ENCODE assay signal across 8 cellular contexts in the genomic region with DNA sequence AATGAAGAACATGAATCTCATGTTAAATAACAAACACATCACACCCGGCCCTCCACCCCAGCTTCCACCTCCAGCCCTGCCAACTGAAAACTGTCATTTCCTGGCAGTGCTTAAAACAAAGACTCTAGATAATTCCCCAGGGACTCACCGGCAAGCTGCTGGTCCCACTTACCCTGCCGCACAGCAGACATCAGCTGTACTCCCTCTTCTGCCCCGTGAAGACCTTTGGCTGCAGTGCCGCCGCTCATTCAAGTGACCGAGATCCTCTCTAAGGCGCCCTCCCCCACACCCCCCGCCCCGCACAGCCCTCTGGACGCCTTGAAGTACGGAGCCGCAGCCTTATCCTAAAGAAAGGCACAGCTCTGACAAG. TPM values are rescaled to one million over a fixed set of nuclear protein-coding genes. Genes with fewer than 3 reads are reported as not detected.
DNase-seq lines count a peak whose midpoint lies in the region; ATAC-seq and TF ChIP-seq lines count a peak whose summit lies in the region.

No MANE protein-coding gene starts in this region.

- no peaks in the 10 kb centered on the region; the same call in 1 of the 2 replicates for H3K36me3 ChIP-seq in GM06990 (ENCODE audit: control insufficient read depth, insufficient read depth, low read length)
- peaks cover 0 to 17% (median 2%) of the 10 kb centered on the region in 9 donors for H3K36me3 ChIP-seq in heart right ventricle
- no peaks in the 10 kb centered on the region for H3K36me3 ChIP-seq in trophoblast cell (ENCODE audit: control insufficient read depth in 1 of 2, insufficient read depth in 2 of 2, low read length in 2 of 2)

- no peak for TF ChIP-seq CTCF in GM06990 (IDR thresholded peaks at IDR 0.05; ENCODE audit: insufficient read depth, low read length, poor library complexity, severe bottlenecking)
- no peak for TF ChIP-seq CTCF in heart right ventricle (IDR thresholded peaks at IDR 0.05)

- peaks cover 75% of the 10 kb centered on the region for H3K4me1 Mint-ChIP-seq in activated naive CD8-positive, alpha-beta T cell treated with anti-CD3 and anti-CD28 coated beads, Interleukin-2, amount 50 U/mL, for 24 hours

- H3K9ac ChIP-seq in trophoblast cell (ENCODE audit: low read length): peak overlapping the region; percentile 70

- no peak overlapping the region for H3K23ac ChIP-seq in trophoblast cell (ENCODE audit: low read length)

- ATAC-seq in HG02938 (IDR thresholded peaks at IDR 0.05; ENCODE audit: unreplicated experiment) (peak; percentile 21), heart right ventricle (peak; percentile 63 to 86 (median 72))
- no peak for ATAC-seq in activated naive CD8-positive, alpha-beta T cell treated with anti-CD3 and anti-CD28 coated beads, Interleukin-2, amount 50 U/mL, for 24 hours

- H2BK12ac ChIP-seq in trophoblast cell (ENCODE audit: low read length): no peak overlapping the region

- no peaks in the 10 kb centered on the region for H3K27me3 ChIP-seq in GM06990 (replicated peaks; ENCODE audit: control insufficient read depth, insufficient read depth, low read length)
- no peaks in the 10 kb centered on the region for H3K27me3 ChIP-seq in heart right ventricle
- H3K27me3 ChIP-seq in trophoblast cell (ENCODE audit: insufficient read depth, low read length): no peaks in the 10 kb centered on the region

- peak overlapping the region; percentile 81 for H3K4me2 ChIP-seq in trophoblast cell (ENCODE audit: low read length)

- peaks cover 2% of the 10 kb centered on the region for H3K79me2 ChIP-seq in trophoblast cell (ENCODE audit: control insufficient read depth, insufficient read depth, low read length, poor library complexity)

- peak overlapping the region; percentile 8 for H2AFZ ChIP-seq in trophoblast cell (ENCODE audit: insufficient read depth, low read length, poor library complexity)

- intact Hi-C loops in heart right ventricle (cut with DNase I): loop anchor here in 1 of 10 donors (2.0 kb wide), 1 partner anchor 13 kb away; no protein-coding TSS in a partner anchor

- H3K18ac ChIP-seq in trophoblast cell (ENCODE audit: low read length): no peak overlapping the region

- H3K4me1 ChIP-seq in heart right ventricle: peaks cover 19 to 77% (median 68%) of the 10 kb centered on the region in 9 donors
- H3K4me1 ChIP-seq in trophoblast cell (ENCODE audit: control insufficient read depth in 1 of 2, insufficient read depth in 2 of 2, low read length in 2 of 2): peaks cover 21 to 33% of the 10 kb centered on the region in 2 experiments

- no peak overlapping the region for H2AK5ac ChIP-seq in trophoblast cell (ENCODE audit: low read length)

- no peak overlapping the region for H4K91ac ChIP-seq in trophoblast cell (ENCODE audit: low read depth, low read length)

- peak overlapping the region; percentile 90 for H3K4me3 Mint-ChIP-seq in activated naive CD8-positive, alpha-beta T cell treated with anti-CD3 and anti-CD28 coated beads, Interleukin-2, amount 50 U/mL, for 24 hours

- H3K4me3 ChIP-seq in GM06990 (replicated peaks; ENCODE audit: low read depth, low read length) (peak overlapping the region; percentile 94), heart right ventricle (peak overlapping the region; percentile 48 to 90 (median 75)), trophoblast cell (ENCODE audit: low read depth, low read length) (peak overlapping the region; percentile 80)

- DNase-seq in A172 (ENCODE audit: low spot score) (peak; percentile 51), GM06990 (ENCODE audit: extremely low read depth, insufficient read length) (peak; percentile 48), NCI-H524 (lab: John Stamatoyannopoulos, UW) (peak; percentile 76 to 90), heart right ventricle (peak; percentile 67 to 77), trophoblast cell (peak; percentile 49 to 53), OCI-M2 (lab: John Stamatoyannopoulos, UW; ENCODE audit: unreplicated experiment) (no peak)
- DNase-seq in activated naive CD8-positive, alpha-beta T cell treated with anti-CD3 and anti-CD28 coated beads, Interleukin-2, amount 50 U/mL, for 24 hours: peak; percentile 40

- no peak overlapping the region for H4K12ac ChIP-seq in trophoblast cell (ENCODE audit: low read depth, low read length)

- H3K9me3 ChIP-seq in heart right ventricle (no peaks in the 10 kb centered on the region), trophoblast cell (ENCODE audit: insufficient read depth, low read depth, low read length) (no peaks in the 10 kb centered on the region)

- WGBS in heart right ventricle, 2 donors: 0% methylated on average over 13 of the region's 13 CpGs
- WGBS in trophoblast cell (ENCODE audit: extremely low coverage, insufficient coverage, insufficient read length): no CpG with 5 or more reads among the region's 13 CpGs

- no peak overlapping the region for H2BK5ac ChIP-seq in trophoblast cell (ENCODE audit: low read depth, low read length, poor library complexity)

- H2BK120ac ChIP-seq in trophoblast cell (ENCODE audit: insufficient read depth, low read length, poor library complexity): no peak overlapping the region

- H3K9me3 Mint-ChIP-seq in activated naive CD8-positive, alpha-beta T cell treated with anti-CD3 and anti-CD28 coated beads, Interleukin-2, amount 50 U/mL, for 24 hours: no peaks in the 10 kb centered on the region

- peak overlapping the region; percentile 1 for H3K4ac ChIP-seq in trophoblast cell (ENCODE audit: low read depth, low read length)

- H4K8ac ChIP-seq in trophoblast cell (ENCODE audit: low read depth, low read length): no peak overlapping the region

- H3K36me3 Mint-ChIP-seq in activated naive CD8-positive, alpha-beta T cell treated with anti-CD3 and anti-CD28 coated beads, Interleukin-2, amount 50 U/mL, for 24 hours (ENCODE audit: low read depth): no peaks in the 10 kb centered on the region

- H3K27ac ChIP-seq in heart right ventricle: peak overlapping the region; percentile 59 to 98 (median 90)
- peak overlapping the region; percentile 46 for H3K27ac ChIP-seq in trophoblast cell (ENCODE audit: low read depth, low read length)

- H3K27me3 Mint-ChIP-seq in activated naive CD8-positive, alpha-beta T cell treated with anti-CD3 and anti-CD28 coated beads, Interleukin-2, amount 50 U/mL, for 24 hours: no peaks in the 10 kb centered on the region

- H3K27ac Mint-ChIP-seq in activated naive CD8-positive, alpha-beta T cell treated with anti-CD3 and anti-CD28 coated beads, Interleukin-2, amount 50 U/mL, for 24 hours: peak overlapping the region; percentile 87

- H3K14ac ChIP-seq in trophoblast cell (ENCODE audit: low read length): peak overlapping the region; percentile 26

- peaks cover 2% of the 10 kb centered on the region for H3K79me1 ChIP-seq in trophoblast cell (ENCODE audit: low read length)

RNA-seq across cellular contexts. Expression of gene GLRX, which starts 0.5 kb away (rescaled TPM):
- 54.3 and 63.6 TPM in 2 replicates for total RNA-seq in A172 (2014; rRNA removed; shearing (Covaris generic))
- 100 to 1,000 TPM in 7 of 10 donors, 10 to 100 TPM in 3; 68.7 to 156 (median 111) TPM for total RNA-seq in heart right ventricle
- 100 to 1,000 TPM in 1 of 2 donors, 10 to 100 TPM in 1; 51.6 to 116 TPM for polyA plus RNA-seq in heart right ventricle
- polyA plus RNA-seq in trophoblast cell (2013): 63.7 and 67.6 TPM in 2 replicates
